In genomic region chr2:18856766-18857165, GRCh38 we compare ENCODE assay signal across 1 cellular context.
TF ChIP-seq lines count a peak whose summit lies in the region.

No MANE protein-coding gene starts in this region.

TF ChIP-seq in HepG2, 621 proteins besides CTCF, POLR2A, EP300 and RAD21:
- TF ChIP-seq, protein P1, sequence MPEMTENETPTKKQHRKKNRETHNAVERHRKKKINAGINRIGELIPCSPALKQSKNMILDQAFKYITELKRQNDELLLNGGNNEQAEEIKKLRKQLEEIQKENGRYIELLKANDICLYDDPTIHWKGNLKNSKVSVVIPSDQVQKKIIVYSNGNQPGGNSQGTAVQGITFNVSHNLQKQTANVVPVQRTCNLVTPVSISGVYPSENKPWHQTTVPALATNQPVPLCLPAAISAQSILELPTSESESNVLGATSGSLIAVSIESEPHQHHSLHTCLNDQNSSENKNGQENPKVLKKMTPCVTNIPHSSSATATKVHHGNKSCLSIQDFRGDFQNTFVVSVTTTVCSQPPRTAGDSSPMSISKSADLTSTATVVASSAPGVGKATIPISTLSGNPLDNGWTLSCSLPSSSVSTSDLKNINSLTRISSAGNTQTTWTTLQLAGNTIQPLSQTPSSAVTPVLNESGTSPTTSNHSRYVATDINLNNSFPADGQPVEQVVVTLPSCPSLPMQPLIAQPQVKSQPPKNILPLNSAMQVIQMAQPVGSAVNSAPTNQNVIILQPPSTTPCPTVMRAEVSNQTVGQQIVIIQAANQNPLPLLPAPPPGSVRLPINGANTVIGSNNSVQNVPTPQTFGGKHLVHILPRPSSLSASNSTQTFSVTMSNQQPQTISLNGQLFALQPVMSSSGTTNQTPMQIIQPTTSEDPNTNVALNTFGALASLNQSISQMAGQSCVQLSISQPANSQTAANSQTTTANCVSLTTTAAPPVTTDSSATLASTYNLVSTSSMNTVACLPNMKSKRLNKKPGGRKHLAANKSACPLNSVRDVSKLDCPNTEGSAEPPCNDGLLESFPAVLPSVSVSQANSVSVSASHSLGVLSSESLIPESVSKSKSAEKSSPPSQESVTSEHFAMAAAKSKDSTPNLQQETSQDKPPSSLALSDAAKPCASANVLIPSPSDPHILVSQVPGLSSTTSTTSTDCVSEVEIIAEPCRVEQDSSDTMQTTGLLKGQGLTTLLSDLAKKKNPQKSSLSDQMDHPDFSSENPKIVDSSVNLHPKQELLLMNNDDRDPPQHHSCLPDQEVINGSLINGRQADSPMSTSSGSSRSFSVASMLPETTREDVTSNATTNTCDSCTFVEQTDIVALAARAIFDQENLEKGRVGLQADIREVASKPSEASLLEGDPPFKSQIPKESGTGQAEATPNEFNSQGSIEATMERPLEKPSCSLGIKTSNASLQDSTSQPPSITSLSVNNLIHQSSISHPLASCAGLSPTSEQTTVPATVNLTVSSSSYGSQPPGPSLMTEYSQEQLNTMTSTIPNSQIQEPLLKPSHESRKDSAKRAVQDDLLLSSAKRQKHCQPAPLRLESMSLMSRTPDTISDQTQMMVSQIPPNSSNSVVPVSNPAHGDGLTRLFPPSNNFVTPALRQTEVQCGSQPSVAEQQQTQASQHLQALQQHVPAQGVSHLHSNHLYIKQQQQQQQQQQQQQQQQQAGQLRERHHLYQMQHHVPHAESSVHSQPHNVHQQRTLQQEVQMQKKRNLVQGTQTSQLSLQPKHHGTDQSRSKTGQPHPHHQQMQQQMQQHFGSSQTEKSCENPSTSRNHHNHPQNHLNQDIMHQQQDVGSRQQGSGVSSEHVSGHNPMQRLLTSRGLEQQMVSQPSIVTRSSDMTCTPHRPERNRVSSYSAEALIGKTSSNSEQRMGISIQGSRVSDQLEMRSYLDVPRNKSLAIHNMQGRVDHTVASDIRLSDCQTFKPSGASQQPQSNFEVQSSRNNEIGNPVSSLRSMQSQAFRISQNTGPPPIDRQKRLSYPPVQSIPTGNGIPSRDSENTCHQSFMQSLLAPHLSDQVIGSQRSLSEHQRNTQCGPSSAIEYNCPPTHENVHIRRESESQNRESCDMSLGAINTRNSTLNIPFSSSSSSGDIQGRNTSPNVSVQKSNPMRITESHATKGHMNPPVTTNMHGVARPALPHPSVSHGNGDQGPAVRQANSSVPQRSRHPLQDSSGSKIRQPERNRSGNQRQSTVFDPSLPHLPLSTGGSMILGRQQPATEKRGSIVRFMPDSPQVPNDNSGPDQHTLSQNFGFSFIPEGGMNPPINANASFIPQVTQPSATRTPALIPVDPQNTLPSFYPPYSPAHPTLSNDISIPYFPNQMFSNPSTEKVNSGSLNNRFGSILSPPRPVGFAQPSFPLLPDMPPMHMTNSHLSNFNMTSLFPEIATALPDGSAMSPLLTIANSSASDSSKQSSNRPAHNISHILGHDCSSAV (CRISPR knock-in tag; IDR thresholded peaks at IDR 0.05; ENCODE audit: borderline replicate concordance), result no peak
